Comparison of ENCODE assay signal across 19 cellular contexts in the genomic region with DNA sequence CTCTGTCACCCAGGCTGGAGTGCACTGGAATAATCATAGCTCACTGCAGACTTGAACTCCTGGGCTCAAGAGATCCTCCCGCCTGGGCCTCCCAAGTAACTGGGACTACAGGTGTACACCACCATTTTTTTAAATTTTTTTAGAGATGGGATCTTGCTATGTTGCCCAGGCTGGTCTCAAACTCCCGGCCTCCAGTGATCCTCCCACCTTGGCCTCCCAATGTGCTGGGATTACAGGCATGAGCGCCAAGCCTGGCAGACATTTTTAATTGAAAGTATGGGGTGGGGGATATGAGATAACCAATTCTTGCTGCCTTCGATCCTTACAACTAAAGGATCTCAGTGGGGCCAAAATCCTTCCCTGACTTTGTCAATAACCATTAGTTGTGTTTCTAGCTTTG.
DNase-seq lines count a peak whose midpoint lies in the region; ATAC-seq, FAIRE-seq and TF ChIP-seq lines count a peak whose summit lies in the region.
"Had no signal": no experiment of that assay in that cellular context is flagged by ENCODE, and none has a peak within 500 bp of the region (broad histone marks: within the 10 kb centered on the region; RNA-seq: fewer than 3 reads in every experiment).

No MANE protein-coding gene starts in this region.

- H3K36me3 ChIP-seq in HEK293 (ENCODE audit: control insufficient read depth in 2 of 2, insufficient read depth in 1 of 2, low read length in 2 of 2): peaks cover 10 to 36% of the 10 kb centered on the region in 2 experiments
- peaks cover 11 to 34% of the 10 kb centered on the region in 2 experiments; a peak in 4 of 5 replicates for H3K36me3 ChIP-seq in HepG2 (replicated peaks in 1 of 2; ENCODE audit: control insufficient read depth in 1 of 2, insufficient read depth in 2 of 2, low read length in 2 of 2)
- H3K36me3 ChIP-seq in sigmoid colon: peaks cover 11 to 43% (median 27%) of the 10 kb centered on the region in 4 donors
- H3K36me3 ChIP-seq in HAP-1 (replicated peaks): peaks cover 15% of the 10 kb centered on the region
- H3K36me3 ChIP-seq in mucosa of descending colon (ENCODE audit: low read depth): peaks cover 5% of the 10 kb centered on the region

- no peak for TF ChIP-seq POLR2A in HepG2 (IDR thresholded peaks at IDR 0.05; ENCODE audit: insufficient read depth in 1 of 2, low read depth in 2 of 2, low read length in 2 of 2)
- no peak for TF ChIP-seq POLR2A in sigmoid colon (IDR thresholded peaks at IDR 0.05)

- no peak overlapping the region for H2AFZ ChIP-seq in HepG2 (ENCODE audit: low read length)

- no peak overlapping the region for H3K9ac ChIP-seq in HepG2 (ENCODE audit: insufficient read depth, low read depth, low read length)

- H3K4me2 ChIP-seq in HepG2 (ENCODE audit: low read depth, low read length): no peak overlapping the region

- no peaks in the 10 kb centered on the region for H3K79me2 ChIP-seq in HepG2 (ENCODE audit: insufficient read depth, low read length)

- POLR2A ChIA-PET in HEK293 (lab: Yijun Ruan, JAX) (no interaction called here), HepG2 (lab: Yijun Ruan, JAX) (no interaction called here), GM10248 (lab: Yijun Ruan, JAX) (no interaction called here)

- no peak overlapping the region for H3K4me3 ChIP-seq in HEK293 (ENCODE audit: low read depth, low read length)
- H3K4me3 ChIP-seq in HepG2 (replicated peaks in 1 of 3; ENCODE audit: insufficient read depth in 1 of 3, low read depth in 2 of 3, low read length in 3 of 3): no peak overlapping the region
- H3K4me3 ChIP-seq in sigmoid colon: no peak overlapping the region
- H3K4me3 ChIP-seq in HAP-1: no peak overlapping the region
- H3K4me3 ChIP-seq in mucosa of descending colon: no peak overlapping the region
- H3K4me3 ChIP-seq: GM12878 had no signal

- no peak overlapping the region for H3K27ac ChIP-seq in HEK293 (ENCODE audit: extremely low read depth, low read depth, low read length)
- H3K27ac ChIP-seq in HepG2 (ENCODE audit: extremely low read length, insufficient read depth, low read length): no peak overlapping the region
- peak overlapping the region in 1 of 4 donors; percentile 89 for H3K27ac ChIP-seq in sigmoid colon
- H3K27ac ChIP-seq: C4-2B had no signal

- in situ Hi-C loops in HepG2 (cut with HindIII; ENCODE audit: extremely low pct_ligation_motif_present, low pct_unique_long_range_greater_than_20kb): no loop called here
- in situ Hi-C loops in HAP-1 (cut with MboI; ENCODE audit: low sequenced_read_pairs): no loop called here

- CTCF ChIA-PET in HEK293 (lab: Yijun Ruan, JAX) (interaction anchor here (0.7 kb wide), 1 partner anchor 165 kb away, joined by 3 read pairs; no protein-coding TSS in a partner anchor), HepG2 (lab: Yijun Ruan, JAX; ENCODE audit: low intra/inter-chr PET ratio, low total read pairs) (no interaction called here), GM10248 (lab: Yijun Ruan, JAX) (no interaction called here)

- no peak for TF ChIP-seq EP300 in HepG2 (IDR thresholded peaks at IDR 0.05; ENCODE audit: low read depth in 2 of 2, low read length in 2 of 2)
- no peak for TF ChIP-seq EP300 in HepG2 (CRISPR knock-in tag; IDR thresholded peaks at IDR 0.05; ENCODE audit: borderline replicate concordance)
- TF ChIP-seq EP300 in sigmoid colon (IDR thresholded peaks at IDR 0.05): no peak

- no peak for TF ChIP-seq RAD21 in HepG2 (CRISPR knock-in tag; IDR thresholded peaks at IDR 0.05)

- BruUV-seq in HepG2 (replicated peaks; lab: Mats Ljungman, UMichigan): no TSS peak

- H4K20me1 ChIP-seq in HepG2 (ENCODE audit: insufficient read depth, low read length): no peaks in the 10 kb centered on the region

- intact Hi-C loops in HepG2 (cut with micrococcal nuclease; ENCODE audit: unreplicated experiment): no loop called here
- intact Hi-C loops in sigmoid colon (cut with DNase I): loop anchor here (2.0 kb wide), 1 partner anchor 16 kb away; no protein-coding TSS in a partner anchor
- intact Hi-C loops in mucosa of descending colon (cut with DNase I, micrococcal nuclease): no loop called here

- 95% methylated on average over 4 of the region's 4 CpGs for WGBS in HepG2 (ENCODE audit: low lambda C conversion rate)
- WGBS in sigmoid colon, 2 donors: 82 to 95% methylated on average over 4 of the region's 4 CpGs

- no peak for ATAC-seq in HepG2
- ATAC-seq in mucosa of descending colon: no peak
- ATAC-seq: GM12878 had no signal

- H3K27me3 ChIP-seq in HepG2 (ENCODE audit: control insufficient read depth in 1 of 2, insufficient read depth in 2 of 2, low read length in 2 of 2) (no peaks in the 10 kb centered on the region), sigmoid colon (no peaks in the 10 kb centered on the region), HAP-1 (ENCODE audit: low read depth) (no peaks in the 10 kb centered on the region)

- H3K4me1 ChIP-seq in HEK293 (ENCODE audit: control insufficient read depth, insufficient read depth, low read length) (0 out of 2 replicates have a peak, but pooled peaks cover 2% of the 10 kb centered on the region), HepG2 (ENCODE audit: insufficient read depth, low read length) (no peaks in the 10 kb centered on the region), sigmoid colon (peaks cover 0 to 28% (median 16%) of the 10 kb centered on the region in 4 donors), HAP-1 (no peaks in the 10 kb centered on the region), mucosa of descending colon (ENCODE audit: low read depth) (no peaks in the 10 kb centered on the region)
- H3K4me1 ChIP-seq: Caco-2 had no signal

- FAIRE-seq in HepG2 (lab: Jason Lieb, UNC): no peak
- FAIRE-seq: D721Med, GM12878, HTR-8/SVneo had no signal

- DNase-seq in HepG2 (ENCODE audit: low spot score) (no peak), sigmoid colon (peak; percentile 26), DMS 273 treated with DMSO at 0.1 percent for 48 hours (lab: John Stamatoyannopoulos, UW) (no peak), HAP-1 (ENCODE audit: low spot score in 2 of 2) (no peak), GM10248 (ENCODE audit: extremely low spot score) (no peak), mucosa of descending colon (no peak)
- DNase-seq: Caco-2; CD4-positive, alpha-beta T cell; DMS153; DMS79 treated with DMSO at 0.1 percent for 48 hours; GF-D8; HCEC 1CT; HFFc6; KG1 had no signal

- H3K9me3 ChIP-seq in HEK293 (ENCODE audit: control insufficient read depth, insufficient read depth, low read depth, low read length): no peaks in the 10 kb centered on the region
- H3K9me3 ChIP-seq in HepG2 (ENCODE audit: low read length): no peaks in the 10 kb centered on the region
- no peaks in the 10 kb centered on the region for H3K9me3 ChIP-seq in sigmoid colon
- H3K9me3 ChIP-seq in HAP-1: no peaks in the 10 kb centered on the region
- no peaks in the 10 kb centered on the region for H3K9me3 ChIP-seq in mucosa of descending colon
- H3K9me3 ChIP-seq: Caco-2 had no signal

- TF ChIP-seq CTCF in HEK293 (tag by site-specific recombination; IDR thresholded peaks at IDR 0.05): no peak
- no peak for TF ChIP-seq CTCF in HepG2 (CRISPR knock-in tag; IDR thresholded peaks at IDR 0.05)
- TF ChIP-seq CTCF in sigmoid colon (IDR thresholded peaks at IDR 0.05): no peak
- no peak for TF ChIP-seq CTCF in GM10248 (IDR thresholded peaks at IDR 0.05; ENCODE audit: control extremely low read depth, extremely low read depth, low read depth, missing control alignments)
- TF ChIP-seq CTCF in mucosa of descending colon (IDR thresholded peaks at IDR 0.05): no peak

TF ChIP-seq in HEK293, 187 proteins besides CTCF, POLR2A, EP300 and RAD21 (continues in another document):
- TF ChIP-seq ZBTB6 (tag by site-specific recombination; IDR thresholded peaks at IDR 0.05) (no peak), ZNF416 (tag by site-specific recombination; IDR thresholded peaks at IDR 0.05) (no peak), ZNF24 (tag by site-specific recombination; IDR thresholded peaks at IDR 0.05) (no peak)

TF ChIP-seq in HepG2, 621 proteins besides CTCF, POLR2A, EP300 and RAD21:
- TF ChIP-seq ZNF414 (CRISPR knock-in tag; IDR thresholded peaks at IDR 0.05): no peak
- no peak for TF ChIP-seq POGK (CRISPR knock-in tag; conservative IDR thresholded peaks at IDR 0.05)
- TF ChIP-seq ZNF577 (CRISPR knock-in tag; IDR thresholded peaks at IDR 0.05; ENCODE audit: borderline replicate concordance, low read depth): no peak
- TF ChIP-seq ZNF121 (CRISPR knock-in tag; IDR thresholded peaks at IDR 0.05): peak; percentile 62
TF ChIP-seq in HepG2: peak in this region for 1.

Comparison
In these comparisons a context has a peak if more than half of its experiments do, and no peak if none do; other contexts are left out.
1. Of the 63 proteins assayed by ChIP-seq in both HepG2 and HEK293: peak only in HepG2: none; only in HEK293: none; in both: ZNF121; in neither: 62.